ENCODE assay signal across 9 cellular contexts in the genomic region with DNA sequence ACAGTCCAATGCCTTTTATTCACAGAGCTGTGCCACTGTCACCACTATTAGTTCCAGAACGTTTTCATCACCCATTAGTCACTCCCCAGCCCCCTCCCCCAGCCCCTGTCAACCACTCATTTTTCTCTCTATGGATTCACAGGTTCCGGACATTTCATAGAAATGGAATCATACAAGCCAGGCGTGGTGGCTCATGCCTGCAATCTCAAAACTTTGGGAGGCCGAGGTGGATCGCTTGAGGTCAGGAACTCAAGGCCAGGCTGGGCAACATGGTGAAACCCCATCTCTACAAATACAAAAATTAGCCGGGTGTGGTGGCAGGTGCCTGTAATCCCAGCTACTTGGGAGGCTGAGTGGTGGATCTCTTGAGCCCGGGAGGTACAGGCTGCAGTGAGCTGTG. TPM values are rescaled to one million over a fixed set of nuclear protein-coding genes. Genes with fewer than 3 reads are reported as not detected.
DNase-seq lines count a peak whose midpoint lies in the region; ATAC-seq and TF ChIP-seq lines count a peak whose summit lies in the region.
"Had no signal": no experiment of that assay in that cellular context is flagged by ENCODE, and none has a peak within 500 bp of the region (broad histone marks: within the 10 kb centered on the region; RNA-seq: fewer than 3 reads in every experiment).

No MANE protein-coding gene starts in this region.

- no peak for TF ChIP-seq EP300 in stomach (IDR thresholded peaks at IDR 0.05)

- DNase-seq in MCF 10A (ENCODE audit: unreplicated experiment) (peak; percentile 28), breast epithelium (ENCODE audit: low spot score in 2 of 2) (no peak), T-cell (no peak), fibroblast of mammary gland (ENCODE audit: low read depth) (peak; percentile 52), stomach (no peak), uterus (no peak), UCSD-AML1 (lab: John Stamatoyannopoulos, UW; ENCODE audit: unreplicated experiment) (no peak)
- no peak for DNase-seq in activated effector memory CD4-positive, alpha-beta T cell treated with Interleukin-2 at 50 U/mL for 16 hours

- intact Hi-C loops in MCF 10A (cut with micrococcal nuclease) = loop anchor here (5.0 kb wide), 1 partner anchor 605 kb away; a partner anchor contains a TSS
- intact Hi-C loops in breast epithelium (cut with DNase I; ENCODE audit: low total_unique reads) = no loop called here
- intact Hi-C loops in stomach (cut with DNase I; ENCODE audit: low total_unique reads) = no loop called here
- intact Hi-C loops in uterus (cut with DNase I; ENCODE audit: low total_unique reads) = no loop called here

- H3K36me3 Mint-ChIP-seq in MCF 10A (ENCODE audit: insufficient read depth, unreplicated experiment) (no peaks in the 10 kb centered on the region), T-cell (peaks cover 7% of the 10 kb centered on the region)

- H3K4me3 ChIP-seq in breast epithelium (no peak overlapping the region), fibroblast of mammary gland (ENCODE audit: control insufficient read depth, low read depth, low read length) (no peak overlapping the region), stomach (no peak overlapping the region), uterus (peak overlapping the region in 1 of 2 donors; percentile 93)

- H3K4me1 ChIP-seq in breast epithelium (no peaks in the 10 kb centered on the region), stomach (peaks cover 20 to 45% (median 42%) of the 10 kb centered on the region in 4 donors), uterus (no peaks in the 10 kb centered on the region)

- CTCF ChIA-PET in MCF 10A (lab: Yijun Ruan, JAX) = interaction anchor here (1.0 to 6.9 kb wide), 2 partner anchors 33 to 50 kb away, joined by 3 to 75 read pairs; no protein-coding TSS in a partner anchor
- CTCF ChIA-PET in T-cell (lab: Charles Lee) = interaction anchor here (0.6 kb wide), 4 partner anchors 62 to 602 kb away, joined by 3 to 8 read pairs (median 3); no protein-coding TSS in a partner anchor

- BruUV-seq in MCF 10A (replicated peaks; lab: Mats Ljungman, UMichigan) = no TSS peak

- no peak for TF ChIP-seq CTCF in MCF 10A (IDR thresholded peaks at IDR 0.05; ENCODE audit: unreplicated experiment)
- no peak for TF ChIP-seq CTCF in breast epithelium (IDR thresholded peaks at IDR 0.05)
- TF ChIP-seq CTCF in fibroblast of mammary gland (conservative IDR thresholded peaks at IDR 0.05; ENCODE audit: control insufficient read depth, insufficient read depth, low read depth, low read length) = no peak
- no peak for TF ChIP-seq CTCF in stomach (IDR thresholded peaks at IDR 0.05)
- TF ChIP-seq CTCF in uterus (IDR thresholded peaks at IDR 0.05) = no peak

- no peaks in the 10 kb centered on the region for H3K9me3 ChIP-seq in breast epithelium
- H3K9me3 ChIP-seq in stomach = no peaks in the 10 kb centered on the region
- H3K9me3 ChIP-seq in uterus = no peaks in the 10 kb centered on the region
- H3K9me3 ChIP-seq: right atrium auricular region had no signal

- H3K27ac Mint-ChIP-seq in MCF 10A (ENCODE audit: low read depth, unreplicated experiment) = no peak overlapping the region
- H3K27ac Mint-ChIP-seq in T-cell = peak overlapping the region; percentile 11 to 87

- H3K4me1 Mint-ChIP-seq in MCF 10A (ENCODE audit: insufficient read depth, unreplicated experiment) (peaks cover 8% of the 10 kb centered on the region), T-cell (peaks cover 16 to 37% (median 34%) of the 10 kb centered on the region in 3 donors)

- H3K27ac ChIP-seq in breast epithelium = no peak overlapping the region
- peak overlapping the region in 3 of 5 donors; percentile 77 to 96 (median 91) for H3K27ac ChIP-seq in stomach
- peak overlapping the region in 1 of 2 donors; percentile 88 for H3K27ac ChIP-seq in uterus

- H3K27me3 ChIP-seq in breast epithelium (no peaks in the 10 kb centered on the region), stomach (no peaks in the 10 kb centered on the region), uterus (no peaks in the 10 kb centered on the region)
- H3K27me3 ChIP-seq: right atrium auricular region had no signal

- ATAC-seq in T-cell (replicated peaks in 1 of 4) = no peak

- H3K4me3 Mint-ChIP-seq in MCF 10A (ENCODE audit: unreplicated experiment) = peak overlapping the region; percentile 89
- peak overlapping the region in 2 of 3 donors; percentile 81 to 88 for H3K4me3 Mint-ChIP-seq in T-cell

- no peaks in the 10 kb centered on the region for H3K9me3 Mint-ChIP-seq in MCF 10A (ENCODE audit: unreplicated experiment)
- no peaks in the 10 kb centered on the region for H3K9me3 Mint-ChIP-seq in T-cell

- POLR2A ChIA-PET in MCF 10A (lab: Yijun Ruan, JAX) = interaction anchor here (0.9 to 1.4 kb wide), 4 partner anchors 17 to 98 kb away, joined by 3 to 6 read pairs (median 5); no protein-coding TSS in a partner anchor
- POLR2A ChIA-PET in T-cell (lab: Charles Lee) = interaction anchor here (0.5 to 0.6 kb wide), 3 partner anchors 78 to 264 kb away, joined by 3 to 7 read pairs (median 4); no protein-coding TSS in a partner anchor

- TF ChIP-seq POLR2A in breast epithelium (IDR thresholded peaks at IDR 0.05) (no peak), stomach (IDR thresholded peaks at IDR 0.05) (no peak), uterus (IDR thresholded peaks at IDR 0.05) (no peak)

- 76 to 86% (median 78%) methylated on average over 7 of the region's 7 CpGs for WGBS in stomach, 5 donors

- no peaks in the 10 kb centered on the region for H3K27me3 Mint-ChIP-seq in MCF 10A (ENCODE audit: insufficient read depth, unreplicated experiment)
- H3K27me3 Mint-ChIP-seq in T-cell = no peaks in the 10 kb centered on the region

- H3K36me3 ChIP-seq in breast epithelium (no peaks in the 10 kb centered on the region), stomach (peaks cover 9 to 26% (median 21%) of the 10 kb centered on the region in 4 donors), uterus (no peaks in the 10 kb centered on the region)
- H3K36me3 ChIP-seq: right atrium auricular region had no signal

RNA-seq across cellular contexts. Expression of a gene that starts 0.8 kb away (rescaled TPM):
- total RNA-seq in MCF 10A (2022) = 71.8 and 117 TPM in 2 replicates
- 10 to 100 TPM; 24.9 to 52.4 (median 49.9) TPM for total RNA-seq in breast epithelium
- 10 to 100 TPM; 41.2 to 53.7 (median 47.4) TPM for total RNA-seq in T-cell
- 100 to 1,000 TPM in 1 of 5 donors, 10 to 100 TPM in 3, 1 to 10 TPM in 1; 4.7 to 218 (median 28.1) TPM for total RNA-seq in stomach
- polyA plus RNA-seq in stomach = 100 to 1,000 TPM in 2 of 3 donors, 10 to 100 TPM in 1; 54.4 to 117 (median 104) TPM
- total RNA-seq in uterus = 100 to 1,000 TPM in 1 of 4 donors, 10 to 100 TPM in 2, 1 to 10 TPM in 1; 8.9 to 438 (median 35.3) TPM

RNA-seq across cellular contexts. Expression of a gene that starts 19.8 kb away (rescaled TPM):
- 4.0 and 7.1 TPM in 2 replicates for total RNA-seq in MCF 10A (2022)
- total RNA-seq in breast epithelium = 10 to 100 TPM; 14.8 to 28.5 (median 16.1) TPM
- total RNA-seq in T-cell = under 1 TPM; 0.38 to 0.89 (median 0.56) TPM
- 10 to 100 TPM; 10.5 to 25.6 (median 11.6) TPM for total RNA-seq in stomach
- 1 to 10 TPM; 3.7 to 7.2 (median 5.1) TPM for polyA plus RNA-seq in stomach
- total RNA-seq in uterus = 10 to 100 TPM in 3 of 4 donors, 1 to 10 TPM in 1; 3.6 to 49.0 (median 19.9) TPM

RNA-seq across cellular contexts. Expression of a gene that starts 36.0 kb away (rescaled TPM):
- total RNA-seq in MCF 10A (2022) = 14.7 and 15.8 TPM in 2 replicates
- total RNA-seq in breast epithelium = 1 to 10 TPM in 2 of 3 donors, under 1 TPM in 1; 0.96 to 3.9 (median 1.5) TPM
- under 1 TPM in 3 of 5 donors, not detected in 2; 0.18 to 0.20 (median 0.19) TPM for total RNA-seq in T-cell
- 10 to 100 TPM in 1 of 5 donors, 1 to 10 TPM in 4; 3.2 to 21.0 (median 4.6) TPM for total RNA-seq in stomach
- polyA plus RNA-seq in stomach = 1 to 10 TPM; 4.4 to 9.0 (median 5.8) TPM
- 10 to 100 TPM in 1 of 4 donors, 1 to 10 TPM in 3; 2.9 to 55.8 (median 5.1) TPM for total RNA-seq in uterus

Comparison
In these comparisons a context has a peak if more than half of its experiments do, and no peak if none do; other contexts are left out.
1. DNase-seq: peak in MCF 10A (single experiment) and fibroblast of mammary gland (single experiment); none in breast epithelium (0 of 2), T-cell (0 of 34), stomach (single experiment), uterus (0 of 2), activated effector memory CD4-positive, alpha-beta T cell treated with Interleukin-2 at 50 U/mL for 16 hours (single experiment) and UCSD-AML1 (single experiment).
2. H3K27ac ChIP-seq: peak in stomach (3 of 5); none in breast epithelium (0 of 2).